ENCODE assay signal across 9 cellular contexts in genomic region chr7:132251327-132251659, GRCh38.
A peak's percentile ranks its signal among the peaks of the same experiment; 100 is the strongest.
DNase-seq lines count a peak whose midpoint lies in the region; ATAC-seq, FAIRE-seq and TF ChIP-seq lines count a peak whose summit lies in the region.
"Had no signal": no experiment of that assay in that cellular context is flagged by ENCODE, and none has a peak within 500 bp of the region (broad histone marks: within the 10 kb centered on the region; RNA-seq: fewer than 3 reads in every experiment).

No MANE protein-coding gene starts in this region.

- peaks cover 6 to 27% (median 15%) of the 10 kb centered on the region in 3 donors for H3K4me1 ChIP-seq in pancreas
- H3K4me1 ChIP-seq: adrenal gland had no signal

- H3K36me3 Mint-ChIP-seq in activated T-helper 17 cell treated with anti-CD3 and anti-CD28 coated beads, Interleukin-2, amount 50 U/mL, for 72 hours (ENCODE audit: low read depth) = no peaks in the 10 kb centered on the region

- 11 to 12% methylated on average over 5 of the region's 5 CpGs for WGBS in pancreas, 2 donors

- intact Hi-C loops in Right ventricle myocardium superior (cut with DNase I) = loop anchor here (10.0 kb wide), 1 partner anchor 246 kb away; no protein-coding TSS in a partner anchor
- intact Hi-C loops in pancreas (cut with DNase I) = loop anchor here in 1 of 3 donors (10.0 kb wide), 1 partner anchor 306 kb away; no protein-coding TSS in a partner anchor

- H3K4me3 Mint-ChIP-seq in activated T-helper 17 cell treated with anti-CD3 and anti-CD28 coated beads, Interleukin-2, amount 50 U/mL, for 72 hours = no peak overlapping the region

- H3K27ac Mint-ChIP-seq in activated T-helper 17 cell treated with anti-CD3 and anti-CD28 coated beads, Interleukin-2, amount 50 U/mL, for 72 hours = no peak overlapping the region

- H3K27me3 Mint-ChIP-seq in activated T-helper 17 cell treated with anti-CD3 and anti-CD28 coated beads, Interleukin-2, amount 50 U/mL, for 72 hours = peaks cover 1% of the 10 kb centered on the region

- TF ChIP-seq CTCF in pancreas (IDR thresholded peaks at IDR 0.05) (no peak), D721Med (IDR thresholded peaks at IDR 0.05; ENCODE audit: insufficient read depth, missing control alignments) (no peak)

- H3K27ac ChIP-seq in pancreas = peak overlapping the region in 3 of 4 donors; percentile 50 to 78 (median 77)
- H3K27ac ChIP-seq: adrenal gland had no signal

- FAIRE-seq in pancreas (lab: Jason Lieb, UNC) (no peak), D721Med (lab: Jason Lieb, UNC) (no peak)

- H3K27me3 ChIP-seq in pancreas = no peaks in the 10 kb centered on the region
- H3K27me3 ChIP-seq: adrenal gland had no signal

- H3K4me1 Mint-ChIP-seq in activated T-helper 17 cell treated with anti-CD3 and anti-CD28 coated beads, Interleukin-2, amount 50 U/mL, for 72 hours = no peaks in the 10 kb centered on the region

- ATAC-seq in Right ventricle myocardium superior (ENCODE audit: poor library complexity) = peak; percentile 91
- ATAC-seq in pancreas = peak; percentile 96 to 97 (median 97)
- ATAC-seq in activated T-helper 17 cell treated with anti-CD3 and anti-CD28 coated beads, Interleukin-2, amount 50 U/mL, for 72 hours (replicated peaks) = no peak
- no peak for ATAC-seq in GM18498 (IDR thresholded peaks at IDR 0.05; ENCODE audit: unreplicated experiment)

- no peaks in the 10 kb centered on the region for H3K9me3 ChIP-seq in pancreas
- H3K9me3 ChIP-seq: adrenal gland had no signal

- peaks cover 1% of the 10 kb centered on the region for H3K9me3 Mint-ChIP-seq in activated T-helper 17 cell treated with anti-CD3 and anti-CD28 coated beads, Interleukin-2, amount 50 U/mL, for 72 hours

- no peak overlapping the region for H3K4me3 ChIP-seq in pancreas
- H3K4me3 ChIP-seq: adrenal gland had no signal

- no peaks in the 10 kb centered on the region for H3K36me3 ChIP-seq in pancreas
- H3K36me3 ChIP-seq: adrenal gland had no signal

- DNase-seq in DMS53 treated with DMSO at 0.1 percent for 48 hours (lab: John Stamatoyannopoulos, UW; ENCODE audit: unreplicated experiment) (peak; percentile 31), NCI-H526 (lab: John Stamatoyannopoulos, UW) (peak; percentile 62 to 79), Right ventricle myocardium superior (peak; percentile 89), pancreas (peak; percentile 87 to 98 (median 94)), SK-N-DZ (ENCODE audit: low spot score) (no peak), D721Med (ENCODE audit: insufficient read length, low spot score) (no peak)

Comparison
In these comparisons a context has a peak if more than half of its experiments do, and no peak if none do; other contexts are left out.
1. DNase-seq: peak in DMS53 treated with DMSO at 0.1 percent for 48 hours (single experiment), NCI-H526 (2 of 2), Right ventricle myocardium superior (single experiment) and pancreas (6 of 6); none in SK-N-DZ (single experiment) and D721Med (single experiment).
2. ATAC-seq: peak in Right ventricle myocardium superior (single experiment) and pancreas (4 of 4); none in activated T-helper 17 cell treated with anti-CD3 and anti-CD28 coated beads, Interleukin-2, amount 50 U/mL, for 72 hours (single experiment) and GM18498 (single experiment).